In the genomic region with DNA sequence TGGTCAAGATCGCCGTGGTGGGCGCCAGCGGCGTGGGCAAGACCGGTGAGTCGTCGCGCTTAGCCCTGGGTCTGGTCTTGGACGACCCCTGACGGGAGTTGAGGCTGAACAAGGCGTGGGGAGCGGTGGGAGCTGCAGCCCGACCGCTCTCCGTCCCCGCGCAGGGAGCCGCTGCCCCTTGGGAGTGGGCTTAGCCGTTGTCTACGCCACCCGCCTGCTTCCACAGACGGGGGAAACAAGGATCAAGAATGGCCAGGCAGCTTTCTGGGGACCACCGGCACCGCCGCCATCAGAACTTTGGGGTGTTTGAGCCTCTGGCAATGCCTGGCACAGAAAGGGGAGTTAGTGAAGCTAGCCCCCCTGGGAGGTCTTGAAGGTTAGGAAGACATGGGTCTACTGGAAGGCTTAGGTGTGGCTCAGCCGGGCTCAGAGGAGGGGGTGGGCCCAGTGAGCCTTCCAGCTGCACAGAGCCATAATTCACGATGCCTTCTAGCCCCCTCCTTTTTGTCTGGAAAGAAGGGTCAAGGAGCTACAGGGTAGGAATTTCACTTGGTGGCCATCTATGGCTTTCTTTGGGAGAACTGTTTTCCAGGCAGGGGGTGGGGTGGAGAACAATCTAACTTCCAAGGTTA, we compare ENCODE assay signal across 1 cellular context.
TF ChIP-seq lines count a peak whose summit lies in the region.

No MANE protein-coding gene starts in this region.

TF ChIP-seq in SK-N-SH, 30 proteins besides CTCF, POLR2A, EP300 and RAD21 (continued from another document):
- no peak for TF ChIP-seq ELF1 (IDR thresholded peaks at IDR 0.05)
- no peak for TF ChIP-seq FOXM1 (IDR thresholded peaks at IDR 0.05; ENCODE audit: low read depth)
